ENCODE assay signal across 23 cellular contexts in the genomic region with DNA sequence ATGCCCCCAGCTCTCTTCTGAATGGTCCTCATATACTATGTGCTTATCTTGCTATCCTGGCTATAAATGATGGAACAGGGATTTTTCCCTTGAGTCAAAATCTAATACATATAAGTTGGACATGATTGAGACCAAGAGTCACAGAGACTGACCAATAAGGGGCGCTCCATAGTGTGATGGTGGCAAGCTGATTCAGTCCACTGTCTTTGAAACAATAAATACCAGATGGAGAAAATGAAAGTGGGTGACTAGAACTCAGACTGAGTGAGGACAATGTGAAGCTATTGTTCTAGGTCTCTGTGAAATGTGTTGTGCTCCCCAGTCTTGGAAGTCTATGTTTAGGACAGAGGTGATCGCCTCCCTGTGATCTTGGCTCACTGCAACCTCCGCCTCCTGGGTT. TPM values are rescaled to one million over a fixed set of nuclear protein-coding genes. Genes with fewer than 3 reads are reported as not detected.
DNase-seq lines count a peak whose midpoint lies in the region; ATAC-seq and TF ChIP-seq lines count a peak whose summit lies in the region.
"Had no signal": no experiment of that assay in that cellular context is flagged by ENCODE, and none has a peak within 500 bp of the region (broad histone marks: within the 10 kb centered on the region; RNA-seq: fewer than 3 reads in every experiment).

No MANE protein-coding gene starts in this region.

- DNase-seq in ELR (ENCODE audit: low read depth) (peak; percentile 39), M059J (ENCODE audit: low read depth) (peak; percentile 60), WTC11 (ENCODE audit: low spot score) (no peak), osteoblast (ENCODE audit: insufficient read length, low spot score, missing footprints) (no peak), NCI-H748 (lab: John Stamatoyannopoulos, UW; ENCODE audit: unreplicated experiment) (no peak), kidney tubule cell (ENCODE audit: low spot score) (no peak)
- no peak for DNase-seq in stimulated activated CD4-positive, alpha-beta T cell treated with anti-CD3 and anti-CD28 coated beads, Interleukin-15, amount 100 ng/mL, for 24 hours
- DNase-seq: ACHN; Calu3; CD4-positive, alpha-beta T cell; GDM1; H9; KBM-7; NCI-H1092; NCI-H146; NCI-H2081 treated with DMSO at 0.1 percent for 48 hours; NCI-H510A; NCI-H82; T-helper 1 cell had no signal

- TF ChIP-seq CTCF in WTC11 (IDR thresholded peaks at IDR 0.05) (no peak), osteoblast (IDR thresholded peaks at IDR 0.05; ENCODE audit: extremely low read depth, low read depth, low read length) (no peak)

- H3K4me1 Mint-ChIP-seq in WTC11, result peaks cover 24% of the 10 kb centered on the region

- H3K27ac ChIP-seq in osteoblast (ENCODE audit: low read depth, low read length), result peak overlapping the region; percentile 9
- H3K27ac ChIP-seq: SK-N-MC had no signal

- no peak overlapping the region for H3K4me3 Mint-ChIP-seq in WTC11
- H3K4me3 Mint-ChIP-seq: CD4-positive, alpha-beta T cell; H9 had no signal

- H3K27me3 Mint-ChIP-seq in WTC11 (ENCODE audit: low read depth), result no peaks in the 10 kb centered on the region

- no peaks in the 10 kb centered on the region for H3K36me3 ChIP-seq in osteoblast (ENCODE audit: insufficient read depth, low read length)

- H3K4me3 ChIP-seq in osteoblast (ENCODE audit: insufficient read depth, low read length), result peak overlapping the region; percentile 22
- H3K4me3 ChIP-seq: GM12878, SK-N-MC had no signal

- no peaks in the 10 kb centered on the region for H3K79me2 ChIP-seq in osteoblast (ENCODE audit: insufficient read depth, low read length)

- no peak overlapping the region for H3K27ac Mint-ChIP-seq in WTC11
- H3K27ac Mint-ChIP-seq: CD4-positive, alpha-beta T cell had no signal

- peak; percentile 14 for ATAC-seq in WTC11
- no peak for ATAC-seq in HG03460 (IDR thresholded peaks at IDR 0.05; ENCODE audit: unreplicated experiment)
- ATAC-seq: GM12878, Right ventricle myocardium inferior had no signal

- peaks cover 16% of the 10 kb centered on the region for H3K4me1 ChIP-seq in osteoblast (ENCODE audit: insufficient read depth, low read length)

- no peaks in the 10 kb centered on the region for H3K9me3 ChIP-seq in osteoblast (ENCODE audit: low read depth, low read length)

- peak overlapping the region; percentile 65 for H3K4me2 ChIP-seq in osteoblast (ENCODE audit: insufficient read depth, low read length)

- CTCF ChIA-PET in WTC11 (lab: Charles Lee), result interaction anchor here (0.9 to 1.4 kb wide), 2 partner anchors 11 to 44 kb away, joined by 3 to 4 read pairs; a partner anchor contains a TSS

- POLR2A ChIA-PET in WTC11 (lab: Charles Lee), result no interaction called here

- H2AFZ ChIP-seq in osteoblast (ENCODE audit: low read length), result peak overlapping the region; percentile 78

- no peaks in the 10 kb centered on the region for H4K20me1 ChIP-seq in osteoblast (ENCODE audit: insufficient read depth, low read length)

- H3K9me3 Mint-ChIP-seq in WTC11, result peaks cover 5% of the 10 kb centered on the region; the same call in 1 of the 2 replicates
- H3K9me3 Mint-ChIP-seq: CD4-positive, alpha-beta T cell; H9 had no signal

- no peaks in the 10 kb centered on the region for H3K27me3 ChIP-seq in osteoblast (ENCODE audit: insufficient read depth, low read length)

- H3K36me3 Mint-ChIP-seq in WTC11, result no peaks in the 10 kb centered on the region

TF ChIP-seq in WTC11, 78 proteins besides CTCF, POLR2A, EP300 and RAD21:
- TF ChIP-seq, protein P1, sequence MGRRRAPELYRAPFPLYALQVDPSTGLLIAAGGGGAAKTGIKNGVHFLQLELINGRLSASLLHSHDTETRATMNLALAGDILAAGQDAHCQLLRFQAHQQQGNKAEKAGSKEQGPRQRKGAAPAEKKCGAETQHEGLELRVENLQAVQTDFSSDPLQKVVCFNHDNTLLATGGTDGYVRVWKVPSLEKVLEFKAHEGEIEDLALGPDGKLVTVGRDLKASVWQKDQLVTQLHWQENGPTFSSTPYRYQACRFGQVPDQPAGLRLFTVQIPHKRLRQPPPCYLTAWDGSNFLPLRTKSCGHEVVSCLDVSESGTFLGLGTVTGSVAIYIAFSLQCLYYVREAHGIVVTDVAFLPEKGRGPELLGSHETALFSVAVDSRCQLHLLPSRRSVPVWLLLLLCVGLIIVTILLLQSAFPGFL (CRISPR knock-in tag; IDR thresholded peaks at IDR 0.05; ENCODE audit: borderline replicate concordance), result no peak
- TF ChIP-seq CREB1 (CRISPR knock-in tag; IDR thresholded peaks at IDR 0.05) (no peak), JUN (CRISPR knock-in tag; IDR thresholded peaks at IDR 0.05) (no peak), FOXK1 (CRISPR knock-in tag; IDR thresholded peaks at IDR 0.05) (no peak)

RNA-seq across cellular contexts. Expression of a gene that starts 10.6 kb away (rescaled TPM):
- total RNA-seq in M059J (2014; rRNA removed; shearing (Covaris generic)), result 762 and 1,312 TPM in 2 replicates
- total RNA-seq in WTC11 (2021), result 271 to 286 TPM (median 272 TPM) in 3 replicates
- 1,825 and 2,074 TPM in 2 replicates for total RNA-seq in osteoblast

Comparison
In these comparisons a context has a peak if more than half of its experiments do, and no peak if none do; other contexts are left out.
1. DNase-seq: peak in ELR (single experiment) and M059J (single experiment); none in WTC11 (single experiment), osteoblast (single experiment), stimulated activated CD4-positive, alpha-beta T cell treated with anti-CD3 and anti-CD28 coated beads, Interleukin-15, amount 100 ng/mL, for 24 hours (single experiment), NCI-H748 (single experiment) and kidney tubule cell (single experiment).